8 cellular contexts compared by ENCODE assay signal in the genomic region with DNA sequence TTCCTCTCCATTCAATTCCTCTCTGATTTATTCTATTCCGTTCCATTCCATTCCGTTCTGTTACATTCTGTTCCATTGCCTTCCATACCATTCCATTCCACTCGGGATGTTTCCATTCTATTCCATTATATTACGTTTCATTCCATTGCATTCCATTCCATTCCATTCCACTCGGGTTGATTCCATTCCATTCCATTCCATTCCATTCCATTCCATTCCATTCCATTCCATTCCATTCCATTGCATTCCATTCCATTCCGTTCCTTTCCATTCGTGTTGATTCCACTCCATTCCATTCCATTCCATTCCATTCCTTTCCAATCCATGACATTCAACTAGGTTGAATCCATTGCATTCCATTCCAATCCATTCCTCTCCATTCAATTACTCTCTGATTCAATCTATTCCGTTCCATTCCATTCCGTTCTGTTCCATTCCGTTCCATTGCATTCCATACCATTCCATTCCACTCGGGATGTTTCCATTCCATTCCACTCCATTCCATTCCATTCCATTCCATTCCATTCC.
DNase-seq lines count a peak whose midpoint lies in the region; ATAC-seq and TF ChIP-seq lines count a peak whose summit lies in the region.
"Not testable (repeated sequence)": the region's sequence is repeated elsewhere in the genome, so short reads cannot be mapped to it uniquely, and the experiment has no call there.

No MANE protein-coding gene starts in this region.

- peaks cover 36% of the 10 kb centered on the region for H3K9me3 Mint-ChIP-seq in activated CD8-positive, alpha-beta memory T cell treated with anti-CD3 and anti-CD28 coated beads, Interleukin-2, amount 10 ng/mL, durations not matched to agents 7 days and 5 days (ENCODE audit: low read depth)
- H3K9me3 Mint-ChIP-seq in naive thymus-derived CD4-positive, alpha-beta T cell, result peaks cover 20 to 63% (median 40%) of the 10 kb centered on the region in 11 donors

- H3K4me1 Mint-ChIP-seq in activated CD8-positive, alpha-beta memory T cell treated with anti-CD3 and anti-CD28 coated beads, Interleukin-2, amount 10 ng/mL, durations not matched to agents 7 days and 5 days, result not testable (repeated sequence)
- peaks cover 0 to 35% (median 0%) of the 10 kb centered on the region in 7 donors for H3K4me1 Mint-ChIP-seq in naive thymus-derived CD4-positive, alpha-beta T cell

- H3K4me3 ChIP-seq in heart left ventricle; naive thymus-derived CD4-positive, alpha-beta T cell (ENCODE audit: low read length): not testable (repeated sequence)

- H3K27me3 Mint-ChIP-seq in activated CD8-positive, alpha-beta memory T cell treated with anti-CD3 and anti-CD28 coated beads, Interleukin-2, amount 10 ng/mL, durations not matched to agents 7 days and 5 days; naive thymus-derived CD4-positive, alpha-beta T cell: not testable (repeated sequence)

- POLR2A ChIA-PET in naive thymus-derived CD4-positive, alpha-beta T cell (lab: Charles Lee), result not testable (repeated sequence)

- not testable (repeated sequence) for H3K4me1 ChIP-seq in heart left ventricle; naive thymus-derived CD4-positive, alpha-beta T cell (ENCODE audit: control insufficient read depth in 2 of 2, insufficient read depth in 2 of 2, low read length in 2 of 2)

- WGBS in heart left ventricle, 4 donors, result 63 to 67% (median 65%) methylated on average over 11 of the region's 11 CpGs

- TF ChIP-seq CTCF in heart left ventricle (IDR thresholded peaks at IDR 0.05), result not testable (repeated sequence)

- in situ Hi-C loops in ACHN (cut with HindIII; ENCODE audit: low pct_ligation_motif_present, low pct_unique_long_range_greater_than_20kb, low sequenced_read_pairs), result not testable (repeated sequence)

- peaks cover 0 to 64% (median 17%) of the 10 kb centered on the region in 12 donors for H3K9me3 ChIP-seq in heart left ventricle
- peaks cover 0 to 34% (median 7%) of the 10 kb centered on the region in 3 experiments for H3K9me3 ChIP-seq in naive thymus-derived CD4-positive, alpha-beta T cell (ENCODE audit: control insufficient read depth in 2 of 3, low read length in 3 of 3)

- TF ChIP-seq POLR2A in heart left ventricle (IDR thresholded peaks at IDR 0.05), result not testable (repeated sequence)

- peaks cover 36% of the 10 kb centered on the region for H3K36me3 Mint-ChIP-seq in activated CD8-positive, alpha-beta memory T cell treated with anti-CD3 and anti-CD28 coated beads, Interleukin-2, amount 10 ng/mL, durations not matched to agents 7 days and 5 days
- peaks cover 31 to 40% (median 38%) of the 10 kb centered on the region in 5 donors for H3K36me3 Mint-ChIP-seq in naive thymus-derived CD4-positive, alpha-beta T cell

- intact Hi-C loops in heart left ventricle (cut with DNase I); naive thymus-derived CD4-positive, alpha-beta T cell (cut with micrococcal nuclease): not testable (repeated sequence)

- not testable (repeated sequence) for H3K4me3 Mint-ChIP-seq in activated CD8-positive, alpha-beta memory T cell treated with anti-CD3 and anti-CD28 coated beads, Interleukin-2, amount 10 ng/mL, durations not matched to agents 7 days and 5 days; naive thymus-derived CD4-positive, alpha-beta T cell

- CTCF ChIA-PET in activated CD8-positive, alpha-beta memory T cell treated with anti-CD3 and anti-CD28 coated beads, Interleukin-2, amount 10 ng/mL, durations not matched to agents 7 days and 5 days (lab: Charles Lee); naive thymus-derived CD4-positive, alpha-beta T cell (lab: Charles Lee): not testable (repeated sequence)

- H3K27ac Mint-ChIP-seq in activated CD8-positive, alpha-beta memory T cell treated with anti-CD3 and anti-CD28 coated beads, Interleukin-2, amount 10 ng/mL, durations not matched to agents 7 days and 5 days; naive thymus-derived CD4-positive, alpha-beta T cell: not testable (repeated sequence)

- H3K36me3 ChIP-seq in heart left ventricle; naive thymus-derived CD4-positive, alpha-beta T cell (ENCODE audit: control insufficient read depth in 2 of 3, insufficient read depth in 3 of 3, low read length in 3 of 3): not testable (repeated sequence)

- H3K27ac ChIP-seq in heart left ventricle; naive thymus-derived CD4-positive, alpha-beta T cell (ENCODE audit: low read depth, low read length): not testable (repeated sequence)

- ATAC-seq in GM19025 (IDR thresholded peaks at IDR 0.05; ENCODE audit: low read depth, unreplicated experiment), result peak; percentile 41
- ATAC-seq in GM21619 (IDR thresholded peaks at IDR 0.05; ENCODE audit: unreplicated experiment), result peak; percentile 40
- peak; percentile 51 for ATAC-seq in HG02943 (IDR thresholded peaks at IDR 0.05; ENCODE audit: low read depth, unreplicated experiment)
- ATAC-seq in HG03457 (IDR thresholded peaks at IDR 0.05; ENCODE audit: unreplicated experiment), result peak; percentile 51
- ATAC-seq in activated CD8-positive, alpha-beta memory T cell treated with anti-CD3 and anti-CD28 coated beads, Interleukin-2, amount 10 ng/mL, durations not matched to agents 7 days and 5 days, result peak; percentile 47
- peak; percentile 60 to 86 (median 84) for ATAC-seq in heart left ventricle
- ATAC-seq in naive thymus-derived CD4-positive, alpha-beta T cell, result peak; percentile 72

- peak; percentile 33 for DNase-seq in ACHN
- DNase-seq in activated CD8-positive, alpha-beta memory T cell treated with anti-CD3 and anti-CD28 coated beads, Interleukin-2, amount 10 ng/mL, durations not matched to agents 7 days and 5 days; heart left ventricle; naive thymus-derived CD4-positive, alpha-beta T cell: not testable (repeated sequence)

- H3K27me3 ChIP-seq in heart left ventricle; naive thymus-derived CD4-positive, alpha-beta T cell (ENCODE audit: control insufficient read depth in 2 of 2, insufficient read depth in 2 of 2, low read length in 2 of 2): not testable (repeated sequence)
